In genomic region chr14:38837333-38838048, GRCh38 we compare ENCODE assay signal across 18 cellular contexts.
DNase-seq lines count a peak whose midpoint lies in the region; ATAC-seq and TF ChIP-seq lines count a peak whose summit lies in the region.
"Had no signal": no experiment of that assay in that cellular context is flagged by ENCODE, and none has a peak within 500 bp of the region (broad histone marks: within the 10 kb centered on the region; RNA-seq: fewer than 3 reads in every experiment).

No MANE protein-coding gene starts in this region.

- H2BK5ac ChIP-seq in mesenchymal stem cell (ENCODE audit: low read depth, low read length, poor library complexity, severe bottlenecking): no peak overlapping the region

- H3K4ac ChIP-seq in mesenchymal stem cell (ENCODE audit: low read depth in 1 of 2, low read length in 2 of 2): no peak overlapping the region

- ATAC-seq in heart left ventricle (peak in 3 of 4 donors; percentile 25 to 42 (median 37)), upper lobe of right lung (peak; percentile 8), SK-N-SH treated with all-trans-retinoic acid at 6 μM for 48 hours (no peak)
- ATAC-seq: GM12878 had no signal

- H3K14ac ChIP-seq in mesenchymal stem cell (ENCODE audit: low read length in 2 of 2): peak overlapping the region in 1 of 2 experiments; percentile 0

- no peak overlapping the region for H3K18ac ChIP-seq in mesenchymal stem cell (ENCODE audit: low read depth in 1 of 2, low read length in 2 of 2)

- no peak overlapping the region for H2BK12ac ChIP-seq in mesenchymal stem cell (ENCODE audit: low read length in 2 of 2)

- H4K8ac ChIP-seq in mesenchymal stem cell (ENCODE audit: low read length): peak overlapping the region; percentile 14

- no peaks in the 10 kb centered on the region for H3K27me3 ChIP-seq in heart left ventricle
- no peaks in the 10 kb centered on the region for H3K27me3 ChIP-seq in colonic mucosa
- no peaks in the 10 kb centered on the region for H3K27me3 ChIP-seq in mesenchymal stem cell (ENCODE audit: control insufficient read depth in 1 of 2, insufficient read depth in 1 of 2, low read length in 2 of 2)
- no peaks in the 10 kb centered on the region for H3K27me3 ChIP-seq in upper lobe of right lung

- H2AK5ac ChIP-seq in mesenchymal stem cell (ENCODE audit: low read length, severe bottlenecking): no peak overlapping the region

- TF ChIP-seq POLR2A in heart left ventricle (IDR thresholded peaks at IDR 0.05): no peak

- no peak overlapping the region for H2AFZ ChIP-seq in mesenchymal stem cell (ENCODE audit: low read depth, low read length)
- H2AFZ ChIP-seq: PC-9 had no signal

- peak overlapping the region in 1 of 12 donors; percentile 13 for H3K27ac ChIP-seq in heart left ventricle
- H3K27ac ChIP-seq in colonic mucosa: no peak overlapping the region
- H3K27ac ChIP-seq in mesenchymal stem cell (ENCODE audit: low read length, poor library complexity, severe bottlenecking): no peak overlapping the region
- no peak overlapping the region for H3K27ac ChIP-seq in upper lobe of right lung
- H3K27ac ChIP-seq: PC-9 had no signal

- no peak overlapping the region for H2BK15ac ChIP-seq in mesenchymal stem cell (ENCODE audit: low read depth, poor library complexity, severe bottlenecking)

- peak in 2 of 5 donors; percentile 19 to 50 for DNase-seq in heart left ventricle
- no peak for DNase-seq in cardiac septum (ENCODE audit: low spot score)
- DNase-seq in colonic mucosa: peak; percentile 50
- DNase-seq in mesenchymal stem cell: no peak
- no peak for DNase-seq in upper lobe of right lung
- no peak for DNase-seq in retina
- no peak for DNase-seq in C1 segment of cervical spinal cord (lab: John Stamatoyannopoulos, UW)
- DNase-seq: Calu3; CD4-positive, CD25-positive, alpha-beta regulatory T cell; HCEC 1CT; NCI-H1436 treated with DMSO at 0.1 percent for 48 hours; NCI-H2081 treated with DMSO at 0.1 percent for 48 hours; NCI-H2227 treated with DMSO at 0.1 percent for 48 hours; NCI-H526; NK-92 treated with Interleukin-12 subunit alpha and Interleukin-12 subunit beta, amount 100 ng/mL, for 24 hours; PC-9 had no signal

- 82 to 89% (median 84%) methylated on average over 10 to 17 of the region's 17 CpGs for WGBS in heart left ventricle, 4 donors
- WGBS in mesenchymal stem cell: 92% methylated on average over 17 of the region's 17 CpGs

- H4K91ac ChIP-seq in mesenchymal stem cell (ENCODE audit: low read length): peak overlapping the region; percentile 69

- intact Hi-C loops in heart left ventricle (cut with DNase I) (no loop called here), cardiac septum (cut with DNase I) (no loop called here), colonic mucosa (cut with DNase I) (no loop called here), upper lobe of right lung (cut with DNase I) (no loop called here)

- H2BK120ac ChIP-seq in mesenchymal stem cell (ENCODE audit: low read depth, low read length): no peak overlapping the region

- no peaks in the 10 kb centered on the region for H3K36me3 ChIP-seq in heart left ventricle
- H3K36me3 ChIP-seq in colonic mucosa: no peaks in the 10 kb centered on the region
- H3K36me3 ChIP-seq in mesenchymal stem cell (ENCODE audit: control insufficient read depth in 1 of 2, insufficient read depth in 2 of 2, low read depth in 1 of 2, low read length in 2 of 2): no peaks in the 10 kb centered on the region
- no peaks in the 10 kb centered on the region for H3K36me3 ChIP-seq in upper lobe of right lung

- H3K4me2 ChIP-seq in mesenchymal stem cell (ENCODE audit: low read length, poor library complexity, severe bottlenecking): no peak overlapping the region
- H3K4me2 ChIP-seq: PC-9 had no signal

- no peak overlapping the region for H3K23ac ChIP-seq in mesenchymal stem cell (ENCODE audit: low read length in 2 of 2)

- H3K9me3 ChIP-seq in heart left ventricle: peaks cover 0 to under 1% (median 0%) of the 10 kb centered on the region in 12 donors
- no peaks in the 10 kb centered on the region for H3K9me3 ChIP-seq in colonic mucosa
- no peaks in the 10 kb centered on the region for H3K9me3 ChIP-seq in mesenchymal stem cell (ENCODE audit: control insufficient read depth, low read length)
- H3K9me3 ChIP-seq in upper lobe of right lung: no peaks in the 10 kb centered on the region

- TF ChIP-seq CTCF in heart left ventricle (IDR thresholded peaks at IDR 0.05) (no peak), colonic mucosa (IDR thresholded peaks at IDR 0.05) (no peak), upper lobe of right lung (IDR thresholded peaks at IDR 0.05) (no peak)

- H3K4me3 ChIP-seq in heart left ventricle: no peak overlapping the region
- H3K4me3 ChIP-seq in colonic mucosa: no peak overlapping the region
- H3K4me3 ChIP-seq in mesenchymal stem cell (ENCODE audit: insufficient read depth in 1 of 2, low read depth in 1 of 2, low read length in 2 of 2): no peak overlapping the region
- no peak overlapping the region for H3K4me3 ChIP-seq in upper lobe of right lung
- H3K4me3 ChIP-seq: GM12878, PC-9 had no signal

- H3K4me1 ChIP-seq in heart left ventricle (peaks cover 0 to 20% (median 2%) of the 10 kb centered on the region in 12 donors), colonic mucosa (peaks cover 12% of the 10 kb centered on the region), mesenchymal stem cell (ENCODE audit: control insufficient read depth, insufficient read depth, low read depth, low read length) (peaks cover 20% of the 10 kb centered on the region), upper lobe of right lung (no peaks in the 10 kb centered on the region)

- no peak overlapping the region for H3K9ac ChIP-seq in colonic mucosa (ENCODE audit: low read depth in 2 of 2, low read length in 2 of 2)
- no peak overlapping the region for H3K9ac ChIP-seq in mesenchymal stem cell (ENCODE audit: low read length)

- H3K79me1 ChIP-seq in mesenchymal stem cell (replicated peaks; ENCODE audit: low read length, poor library complexity, severe bottlenecking): no peaks in the 10 kb centered on the region

TF ChIP-seq in SK-N-SH treated with all-trans-retinoic acid at 6 μM for 48 hours, 23 proteins besides CTCF, POLR2A, EP300 and RAD21 (continues in another document):
- TF ChIP-seq BACH2 (CRISPR knock-in tag; IDR thresholded peaks at IDR 0.05; ENCODE audit: borderline replicate concordance) (no peak), ZNF70 (CRISPR knock-in tag; IDR thresholded peaks at IDR 0.05) (no peak), ZFP3 (CRISPR knock-in tag; IDR thresholded peaks at IDR 0.05) (no peak), CREB5 (CRISPR knock-in tag; IDR thresholded peaks at IDR 0.05; ENCODE audit: low read depth) (no peak), ARNTL (CRISPR knock-in tag; IDR thresholded peaks at IDR 0.05; ENCODE audit: borderline replicate concordance, low read depth) (no peak), TCF4 (CRISPR knock-in tag; IDR thresholded peaks at IDR 0.05; ENCODE audit: borderline replicate concordance) (no peak), TSHZ2 (CRISPR knock-in tag; IDR thresholded peaks at IDR 0.05) (no peak), CSDC2 (CRISPR knock-in tag; IDR thresholded peaks at IDR 0.05) (no peak), PPARA (CRISPR knock-in tag; IDR thresholded peaks at IDR 0.05; ENCODE audit: borderline replicate concordance) (no peak), ZC3H10 (CRISPR knock-in tag; IDR thresholded peaks at IDR 0.05) (no peak), ZNF8 (CRISPR knock-in tag; IDR thresholded peaks at IDR 0.05) (no peak), ZNF565 (CRISPR knock-in tag; conservative IDR thresholded peaks at IDR 0.05; ENCODE audit: low read depth) (no peak), GLIS3 (CRISPR knock-in tag; IDR thresholded peaks at IDR 0.05) (no peak), ZFP30 (CRISPR knock-in tag; IDR thresholded peaks at IDR 0.05) (no peak)
